In the genomic region with DNA sequence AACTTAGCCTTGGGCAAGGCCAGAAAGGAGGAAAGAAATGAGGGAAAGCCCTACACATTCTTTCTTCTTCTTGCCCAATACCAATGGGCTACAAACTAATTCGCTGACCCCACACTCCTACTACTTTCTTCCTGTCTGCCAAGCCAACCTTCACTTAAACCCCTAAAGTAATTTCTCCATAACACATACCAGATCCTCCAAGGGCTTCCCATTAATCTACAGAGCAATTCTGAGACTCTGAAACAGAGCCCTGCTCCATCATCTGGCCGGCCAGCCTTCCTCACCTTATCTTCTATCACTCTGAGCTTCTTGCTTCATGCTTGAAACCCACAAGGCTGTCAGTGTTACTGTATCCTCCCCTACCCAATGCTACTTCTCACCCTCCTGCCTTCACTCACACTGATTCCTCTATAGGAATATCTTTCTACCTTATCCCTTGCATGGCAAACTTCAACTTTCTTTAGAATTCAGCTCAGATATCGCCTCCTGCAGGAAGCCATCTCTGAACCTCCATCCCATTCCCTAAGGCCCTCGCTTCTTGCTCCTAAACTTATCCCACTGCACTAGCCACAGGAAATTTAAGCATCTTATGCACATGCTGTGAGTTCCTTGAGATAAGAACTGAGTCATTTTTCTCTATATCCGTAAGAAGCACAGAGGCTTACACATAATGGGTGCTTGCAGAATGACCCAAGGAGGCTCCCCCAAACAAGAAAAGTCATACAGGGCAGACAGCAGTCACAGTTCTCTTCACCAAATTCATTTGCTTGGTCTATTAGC, we compare ENCODE assay signal across 22 cellular contexts.
A peak's percentile ranks its signal among the peaks of the same experiment; 100 is the strongest.
DNase-seq lines count a peak whose midpoint lies in the region; ATAC-seq and TF ChIP-seq lines count a peak whose summit lies in the region.
"Had no signal": no experiment of that assay in that cellular context is flagged by ENCODE, and none has a peak within 500 bp of the region (broad histone marks: within the 10 kb centered on the region; RNA-seq: fewer than 3 reads in every experiment).

No MANE protein-coding gene starts in this region.

- no peak for ATAC-seq in SK-N-SH treated with all-trans-retinoic acid at 6 μM for 48 hours
- ATAC-seq in Panc1 = no peak
- no peak for ATAC-seq in naive thymus-derived CD8-positive, alpha-beta T cell
- no peak for ATAC-seq in HG03520 (IDR thresholded peaks at IDR 0.05; ENCODE audit: unreplicated experiment)
- ATAC-seq: activated naive CD8-positive, alpha-beta T cell treated with anti-CD3 and anti-CD28 coated beads, Interleukin-2, amount 50 U/mL, for 24 hours; HCT116 had no signal

- H3K36me3 Mint-ChIP-seq in naive thymus-derived CD8-positive, alpha-beta T cell = peaks cover 0 to 61% (median 3%) of the 10 kb centered on the region in 3 donors
- H3K36me3 Mint-ChIP-seq: neural progenitor cell had no signal

- H3K27me3 Mint-ChIP-seq in naive thymus-derived CD8-positive, alpha-beta T cell = no peaks in the 10 kb centered on the region
- H3K27me3 Mint-ChIP-seq: activated CD4-positive, alpha-beta T cell treated with anti-CD3 and anti-CD28 coated beads, Interleukin-2, amount 10 ng/mL, durations not matched to agents 7 days and 5 days; activated naive CD8-positive, alpha-beta T cell treated with anti-CD3 and anti-CD28 coated beads, Interleukin-2, amount 50 U/mL, for 24 hours had no signal

- TF ChIP-seq RAD21 in SK-N-SH (IDR thresholded peaks at IDR 0.05; ENCODE audit: low read length) = no peak

- H3K36me3 ChIP-seq in SK-N-SH (replicated peaks in 1 of 2; ENCODE audit: control insufficient read depth in 1 of 2, insufficient read depth in 2 of 2, low read length in 1 of 2) = peaks cover 8 to 15% of the 10 kb centered on the region in 2 experiments
- no peaks in the 10 kb centered on the region for H3K36me3 ChIP-seq in Panc1 (ENCODE audit: control insufficient read depth, insufficient read depth, low read length)
- H3K36me3 ChIP-seq in prostate gland = peaks cover 0 to 8% of the 10 kb centered on the region in 2 donors
- H3K36me3 ChIP-seq: neural progenitor cell had no signal

- H3F3A ChIP-seq in SK-N-SH (replicated peaks; ENCODE audit: insufficient read depth) = peaks cover 12% of the 10 kb centered on the region

- POLR2A ChIA-PET in SK-N-SH (lab: Yijun Ruan, JAX) = no interaction called here
- POLR2A ChIA-PET in Panc1 (lab: Charles Lee) = no interaction called here
- POLR2A ChIA-PET in naive thymus-derived CD8-positive, alpha-beta T cell (lab: Charles Lee) = interaction anchor here (1.3 kb wide), 1 partner anchor 82 kb away, joined by 3 read pairs; the partner anchor contains the start of gene JAK1

- peaks cover 11% of the 10 kb centered on the region for H4K20me1 ChIP-seq in SK-N-SH (ENCODE audit: insufficient read depth)

- H2AFZ ChIP-seq in SK-N-SH (ENCODE audit: low read depth) = no peak overlapping the region
- H2AFZ ChIP-seq: hepatocyte, neural progenitor cell had no signal

- no peak overlapping the region for H3K9ac ChIP-seq in SK-N-SH
- H3K9ac ChIP-seq: BLaER1, neural progenitor cell had no signal

- peaks cover 41 to 88% (median 85%) of the 10 kb centered on the region in 4 donors for H3K4me1 Mint-ChIP-seq in naive thymus-derived CD8-positive, alpha-beta T cell

- H3K4me2 ChIP-seq in SK-N-SH = no peak overlapping the region
- H3K4me2 ChIP-seq: BLaER1, hepatocyte, neural progenitor cell had no signal

- no peak for TF ChIP-seq POLR2A in prostate gland (IDR thresholded peaks at IDR 0.05)

- BruUV-seq in Panc1 (replicated peaks; lab: Mats Ljungman, UMichigan) = no TSS peak

- H3K27ac Mint-ChIP-seq in naive thymus-derived CD8-positive, alpha-beta T cell = peak overlapping the region; percentile 10 to 82 (median 62)
- H3K27ac Mint-ChIP-seq: activated CD4-positive, alpha-beta T cell treated with anti-CD3 and anti-CD28 coated beads, Interleukin-2, amount 10 ng/mL, durations not matched to agents 7 days and 5 days; activated naive CD8-positive, alpha-beta T cell treated with anti-CD3 and anti-CD28 coated beads, Interleukin-2, amount 50 U/mL, for 24 hours; neural progenitor cell had no signal

- H3K79me2 ChIP-seq in SK-N-SH (ENCODE audit: insufficient read depth) = peaks cover 47% of the 10 kb centered on the region

- H3K9me3 Mint-ChIP-seq in naive thymus-derived CD8-positive, alpha-beta T cell = no peaks in the 10 kb centered on the region
- H3K9me3 Mint-ChIP-seq: activated CD4-positive, alpha-beta T cell treated with anti-CD3 and anti-CD28 coated beads, Interleukin-2, amount 10 ng/mL, durations not matched to agents 7 days and 5 days; activated naive CD8-positive, alpha-beta T cell treated with anti-CD3 and anti-CD28 coated beads, Interleukin-2, amount 50 U/mL, for 24 hours; neural progenitor cell had no signal

- H3K9me3 ChIP-seq in SK-N-SH = no peaks in the 10 kb centered on the region
- no peaks in the 10 kb centered on the region for H3K9me3 ChIP-seq in Panc1 (ENCODE audit: control insufficient read depth, insufficient read depth, low read depth, low read length)
- H3K9me3 ChIP-seq in prostate gland = no peaks in the 10 kb centered on the region
- H3K9me3 ChIP-seq: BLaER1, spleen had no signal

- no peak for DNase-seq in SK-N-SH
- no peak for DNase-seq in Panc1 (ENCODE audit: low read depth, low spot score)
- peak; percentile 43 to 52 for DNase-seq in cardiac fibroblast (ENCODE audit: low read depth in 2 of 2)
- DNase-seq in naive thymus-derived CD8-positive, alpha-beta T cell = no peak
- no peak for DNase-seq in prostate gland (ENCODE audit: low spot score)
- no peak for DNase-seq in NCI-H1417 treated with DMSO at 0.1 percent for 48 hours (lab: John Stamatoyannopoulos, UW)
- DNase-seq: activated CD4-positive, alpha-beta T cell treated with anti-CD3 and anti-CD28 coated beads, Interleukin-2, amount 10 ng/mL, durations not matched to agents 7 days and 5 days; activated naive CD8-positive, alpha-beta T cell treated with anti-CD3 and anti-CD28 coated beads, Interleukin-2, amount 50 U/mL, for 24 hours; effector memory CD4-positive, alpha-beta T cell; kidney; mesenchymal stem cell; NCI-H1930; spleen; T1000 had no signal

- in situ Hi-C loops in Panc1 (cut with HindIII; ENCODE audit: low pct_unique_long_range_greater_than_20kb, low sequenced_read_pairs) = no loop called here

- 89% methylated on average over 5 of the region's 5 CpGs for WGBS in SK-N-SH (ENCODE audit: low lambda C conversion rate)
- WGBS in prostate gland = 92% methylated on average over 5 of the region's 5 CpGs

- intact Hi-C loops in Panc1 (cut with micrococcal nuclease; ENCODE audit: unreplicated experiment) = no loop called here
- intact Hi-C loops in prostate gland (cut with DNase I) = no loop called here

- no peaks in the 10 kb centered on the region for H3K9me2 ChIP-seq in SK-N-SH

- H3K27ac ChIP-seq in SK-N-SH (ENCODE audit: low read depth in 2 of 2, low read length in 1 of 2) (no peak overlapping the region), Panc1 (ENCODE audit: low read length) (no peak overlapping the region), prostate gland (no peak overlapping the region)
- H3K27ac ChIP-seq: 22Rv1, BLaER1, hepatocyte, HL-60, neural progenitor cell had no signal

- TF ChIP-seq CTCF in SK-N-SH (IDR thresholded peaks at IDR 0.05) (peak; percentile 12; the same call in 1 of the 2 replicates), Panc1 (IDR thresholded peaks at IDR 0.05) (peak; percentile 14; the same call in 1 of the 2 replicates), cardiac fibroblast (IDR thresholded peaks at IDR 0.05; ENCODE audit: low read depth, low read length) (no peak), prostate gland (IDR thresholded peaks at IDR 0.05) (no peak)

- H3K4me1 ChIP-seq in SK-N-SH (ENCODE audit: control insufficient read depth in 1 of 2, insufficient read depth in 2 of 2, low read depth in 1 of 2, low read length in 1 of 2) = peaks cover 15 to 29% of the 10 kb centered on the region in 2 experiments; a peak in 3 of 4 replicates
- H3K4me1 ChIP-seq in Panc1 (ENCODE audit: control insufficient read depth, insufficient read depth, low read length) = peaks cover 3% of the 10 kb centered on the region; the same call in 1 of the 2 replicates
- no peaks in the 10 kb centered on the region for H3K4me1 ChIP-seq in prostate gland (replicated peaks)

- H3K4me3 ChIP-seq in SK-N-SH (ENCODE audit: low read depth in 2 of 2, low read length in 1 of 2) = no peak overlapping the region
- H3K4me3 ChIP-seq in Panc1 (ENCODE audit: low read depth in 2 of 2, low read length in 2 of 2) = no peak overlapping the region
- no peak overlapping the region for H3K4me3 ChIP-seq in cardiac fibroblast (replicated peaks in 1 of 2; ENCODE audit: low read depth in 2 of 2, low read length in 2 of 2)
- H3K4me3 ChIP-seq in prostate gland = no peak overlapping the region
- H3K4me3 ChIP-seq: BLaER1, hepatocyte, neural progenitor cell, spleen had no signal

- H3K27me3 ChIP-seq in SK-N-SH (ENCODE audit: insufficient read depth) = no peaks in the 10 kb centered on the region
- no peaks in the 10 kb centered on the region for H3K27me3 ChIP-seq in Panc1 (ENCODE audit: control insufficient read depth, insufficient read depth, low read length)
- no peaks in the 10 kb centered on the region for H3K27me3 ChIP-seq in prostate gland (replicated peaks; ENCODE audit: insufficient read depth)
- H3K27me3 ChIP-seq: BLaER1, hepatocyte, spleen had no signal

- peak overlapping the region in 3 of 10 donors; percentile 0 to 40 (median 35) for H3K4me3 Mint-ChIP-seq in naive thymus-derived CD8-positive, alpha-beta T cell
- H3K4me3 Mint-ChIP-seq: activated CD4-positive, alpha-beta T cell treated with anti-CD3 and anti-CD28 coated beads, Interleukin-2, amount 10 ng/mL, durations not matched to agents 7 days and 5 days; activated naive CD8-positive, alpha-beta T cell treated with anti-CD3 and anti-CD28 coated beads, Interleukin-2, amount 50 U/mL, for 24 hours; neural progenitor cell had no signal

- CTCF ChIA-PET in SK-N-SH (lab: Yijun Ruan, JAX) (interaction anchor here (0.5 kb wide), 1 partner anchor 1863 kb away, joined by 3 read pairs; no protein-coding TSS in a partner anchor), Panc1 (lab: Charles Lee) (no interaction called here)

- no peak for TF ChIP-seq EP300 in SK-N-SH (IDR thresholded peaks at IDR 0.05; ENCODE audit: borderline replicate concordance in 1 of 2, low read depth in 1 of 2, low read length in 1 of 2)

TF ChIP-seq in SK-N-SH, 30 proteins besides CTCF, POLR2A, EP300 and RAD21 (continues in another document):
- TF ChIP-seq JUND (IDR thresholded peaks at IDR 0.05) = no peak
- TF ChIP-seq EZH2phosphoT487 (IDR thresholded peaks at IDR 0.05; ENCODE audit: borderline replicate concordance, low read depth) = no peak

TF ChIP-seq in SK-N-SH treated with all-trans-retinoic acid at 6 μM for 48 hours, 23 proteins besides CTCF, POLR2A, EP300 and RAD21 (continues in another document):
- TF ChIP-seq ZC3H10 (CRISPR knock-in tag; IDR thresholded peaks at IDR 0.05) = no peak
- no peak for TF ChIP-seq OSR1 (CRISPR knock-in tag; IDR thresholded peaks at IDR 0.05)
- TF ChIP-seq ZFP3 (CRISPR knock-in tag; IDR thresholded peaks at IDR 0.05) = no peak
- no peak for TF ChIP-seq ZNF8 (CRISPR knock-in tag; IDR thresholded peaks at IDR 0.05)

Comparison
In these comparisons a context has a peak if more than half of its experiments do, and no peak if none do; other contexts are left out.
1. DNase-seq: peak in cardiac fibroblast (2 of 2); none in SK-N-SH (single experiment), Panc1 (single experiment), naive thymus-derived CD8-positive, alpha-beta T cell (0 of 10), prostate gland (single experiment) and NCI-H1417 treated with DMSO at 0.1 percent for 48 hours (single experiment).
2. CTCF ChIP-seq: peak in SK-N-SH (single experiment) and Panc1 (single experiment); none in cardiac fibroblast (single experiment) and prostate gland (0 of 4).